ENCODE assay signal across 17 cellular contexts in genomic region chr9:86751207-86751606, GRCh38.
"Had no signal": no experiment of that assay in that cellular context is flagged by ENCODE, and none has a peak within 500 bp of the region (broad histone marks: within the 10 kb centered on the region; RNA-seq: fewer than 3 reads in every experiment).

No MANE protein-coding gene starts in this region.

- H3K27me3 ChIP-seq: esophagus muscularis mucosa, transverse colon, uterus had no signal

- DNase-seq: activated CD4-positive, alpha-beta T cell treated with anti-CD3 and anti-CD28 coated beads, Interleukin-2, amount 10 ng/mL, durations not matched to agents 24 days and 14 days; activated CD8-positive, alpha-beta T cell treated with anti-CD3 and anti-CD28 coated beads for 36 hours; activated naive CD4-positive, alpha-beta T cell; activated naive CD8-positive, alpha-beta T cell treated with anti-CD3 and anti-CD28 coated beads, Interleukin-2, amount 10 ng/mL, durations not matched to agents 7 days and 5 days; activated T-cell treated with anti-CD3 and anti-CD28 coated beads, Interleukin-2, amount 50 U/mL, for 1 hour; effector CD4-positive, alpha-beta T cell; foreskin fibroblast; kidney; stimulated activated naive CD8-positive, alpha-beta T cell treated with anti-CD3 and anti-CD28 coated beads, Interleukin-15, Interleukin-2, amounts not matched to agents 100 U/mL and 50 U/mL, for 24 hours; substantia nigra; transverse colon; uterus had no signal

- H3K9ac ChIP-seq: parathyroid adenoma had no signal

- H3K4me3 ChIP-seq: esophagus muscularis mucosa, transverse colon, uterus had no signal

- H3K36me3 Mint-ChIP-seq: activated naive CD8-positive, alpha-beta T cell treated with anti-CD3 and anti-CD28 coated beads, Interleukin-2, amount 10 ng/mL, durations not matched to agents 7 days and 5 days; memory B cell had no signal

- H3K27ac ChIP-seq: esophagus muscularis mucosa, parathyroid adenoma, transverse colon, uterus had no signal

- H3K36me3 ChIP-seq: esophagus muscularis mucosa, transverse colon, uterus had no signal

- H3K27me3 Mint-ChIP-seq: activated CD8-positive, alpha-beta T cell treated with anti-CD3 and anti-CD28 coated beads for 36 hours; activated naive CD8-positive, alpha-beta T cell treated with anti-CD3 and anti-CD28 coated beads, Interleukin-2, amount 10 ng/mL, durations not matched to agents 7 days and 5 days; memory B cell had no signal

- H2AFZ ChIP-seq: parathyroid adenoma had no signal

- H3K79me2 ChIP-seq: parathyroid adenoma had no signal

- H3K4me1 Mint-ChIP-seq: activated CD4-positive, alpha-beta T cell treated with anti-CD3 and anti-CD28 coated beads, Interleukin-2, amount 10 ng/mL, durations not matched to agents 24 days and 14 days; activated naive CD8-positive, alpha-beta T cell treated with anti-CD3 and anti-CD28 coated beads, Interleukin-2, amount 10 ng/mL, durations not matched to agents 7 days and 5 days; activated T-helper 17 cell treated with anti-CD3 and anti-CD28 coated beads, Interleukin-2, amount 50 U/mL, for 72 hours; memory B cell; neural crest cell had no signal

- H3K4me3 Mint-ChIP-seq: activated CD4-positive, alpha-beta T cell treated with anti-CD3 and anti-CD28 coated beads, Interleukin-2, amount 10 ng/mL, durations not matched to agents 24 days and 14 days; activated CD8-positive, alpha-beta T cell treated with anti-CD3 and anti-CD28 coated beads for 36 hours; activated naive CD8-positive, alpha-beta T cell treated with anti-CD3 and anti-CD28 coated beads, Interleukin-2, amount 10 ng/mL, durations not matched to agents 7 days and 5 days; activated T-helper 17 cell treated with anti-CD3 and anti-CD28 coated beads, Interleukin-2, amount 50 U/mL, for 72 hours; memory B cell; neural crest cell had no signal

- FAIRE-seq: kidney had no signal

- H3K4me1 ChIP-seq: parathyroid adenoma had no signal

- H3K27ac Mint-ChIP-seq: activated CD4-positive, alpha-beta T cell treated with anti-CD3 and anti-CD28 coated beads, Interleukin-2, amount 10 ng/mL, durations not matched to agents 24 days and 14 days; activated CD8-positive, alpha-beta T cell treated with anti-CD3 and anti-CD28 coated beads for 36 hours; activated naive CD8-positive, alpha-beta T cell treated with anti-CD3 and anti-CD28 coated beads, Interleukin-2, amount 10 ng/mL, durations not matched to agents 7 days and 5 days; activated T-helper 17 cell treated with anti-CD3 and anti-CD28 coated beads, Interleukin-2, amount 50 U/mL, for 72 hours; memory B cell had no signal

- H3K9me3 Mint-ChIP-seq: activated CD4-positive, alpha-beta T cell treated with anti-CD3 and anti-CD28 coated beads, Interleukin-2, amount 10 ng/mL, durations not matched to agents 24 days and 14 days; activated CD8-positive, alpha-beta T cell treated with anti-CD3 and anti-CD28 coated beads for 36 hours; activated T-helper 17 cell treated with anti-CD3 and anti-CD28 coated beads, Interleukin-2, amount 50 U/mL, for 72 hours; memory B cell; neural crest cell had no signal

- H3K9me3 ChIP-seq: esophagus muscularis mucosa, transverse colon, uterus had no signal
